In genomic region chrX:21940356-21940829, GRCh38 we compare ENCODE assay signal across 1 cellular context.
TF ChIP-seq lines count a peak whose summit lies in the region.

Gene SMS, plus strand, starts transcription at chrX:21940709. Its CDS starts 116 bp downstream, at chrX:21940825.

TF ChIP-seq in K562, 482 proteins besides CTCF, POLR2A, EP300 and RAD21 (continued from another document):
- TF ChIP-seq MNT (conservative IDR thresholded peaks at IDR 0.05) (peak; percentile 27 to 66; a peak in 2 of 4 replicates), CBX8 (IDR thresholded peaks at IDR 0.05; ENCODE audit: borderline replicate concordance, extremely low read depth, low read depth, low read length, poor library complexity, severe bottlenecking) (no peak), YY1 (IDR thresholded peaks at IDR 0.05; ENCODE audit: borderline replicate concordance in 1 of 3, control insufficient read depth in 1 of 3, extremely low read depth in 1 of 3, insufficient read depth in 3 of 3, insufficient read length in 1 of 3, insufficient replicate concordance in 2 of 3, low read depth in 1 of 3, low read length in 2 of 3) (peak in 2 of 3 experiments; percentile 81 to 87), L3MBTL2 (IDR thresholded peaks at IDR 0.05) (peak; percentile 82), ELK3 (CRISPR knock-in tag; IDR thresholded peaks at IDR 0.05) (no peak), MAZ (CRISPR knock-in tag; conservative IDR thresholded peaks at IDR 0.05 in 1 of 2, IDR thresholded peaks at IDR 0.05 in 1 of 2) (peak; percentile 61 to 62), DMBX1 (CRISPR knock-in tag; IDR thresholded peaks at IDR 0.05; ENCODE audit: borderline replicate concordance) (no peak), BCL6 (CRISPR knock-in tag; IDR thresholded peaks at IDR 0.05) (no peak), SIN3A (IDR thresholded peaks at IDR 0.05; ENCODE audit: borderline replicate concordance in 2 of 2, control insufficient read depth in 1 of 2, low read depth in 2 of 2, low read length in 2 of 2) (0 out of 4 replicates have a peak, but pooled peaks of 1 of the 2 experiments have one; percentile 13), SMAD4 (CRISPR knock-in tag; conservative IDR thresholded peaks at IDR 0.05) (no peak), POLR2H (tag; IDR thresholded peaks at IDR 0.05; ENCODE audit: low read depth) (peak; percentile 51; the same call in 1 of the 2 replicates), JUN (IDR thresholded peaks at IDR 0.05; ENCODE audit: borderline replicate concordance, low read depth, low read length) (0 out of 2 replicates have a peak, but pooled peaks have one; percentile 17), JUN (CRISPR knock-in tag; IDR thresholded peaks at IDR 0.05; ENCODE audit: borderline replicate concordance) (no peak), GABPA (tag; conservative IDR thresholded peaks at IDR 0.05; ENCODE audit: low read depth) (peak; percentile 46; the same call in 1 of the 2 replicates), ATF1 (CRISPR knock-in tag; IDR thresholded peaks at IDR 0.05) (no peak), ATF1 (tag; IDR thresholded peaks at IDR 0.05) (peak; percentile 64), ERF (CRISPR knock-in tag; IDR thresholded peaks at IDR 0.05) (no peak), TCFL5 (CRISPR knock-in tag; conservative IDR thresholded peaks at IDR 0.05) (no peak), SRSF1 (IDR thresholded peaks at IDR 0.05; ENCODE audit: low read depth, low read length) (no peak), BHLHE40 (IDR thresholded peaks at IDR 0.05; ENCODE audit: low read length) (0 out of 2 replicates have a peak, but pooled peaks have one; percentile 40), ATF4 (CRISPR knock-in tag; IDR thresholded peaks at IDR 0.05) (no peak), SUPT5H (IDR thresholded peaks at IDR 0.05) (peak; percentile 64), CTBP1 (IDR thresholded peaks at IDR 0.05; ENCODE audit: borderline replicate concordance) (peak; percentile 57; the same call in 1 of the 2 replicates), NR2C2 (CRISPR knock-in tag; IDR thresholded peaks at IDR 0.05) (no peak), NR2C2 (tag; IDR thresholded peaks at IDR 0.05) (peak; percentile 51), KDM5B (IDR thresholded peaks at IDR 0.05; ENCODE audit: insufficient replicate concordance, low read depth, low read length) (peak; percentile 47), ARID4B (CRISPR knock-in tag; IDR thresholded peaks at IDR 0.05) (no peak), KAT8 (IDR thresholded peaks at IDR 0.05; ENCODE audit: low read depth) (no peak), E2F4 (CRISPR knock-in tag; IDR thresholded peaks at IDR 0.05; ENCODE audit: low read depth) (no peak), MIER1 (IDR thresholded peaks at IDR 0.05; ENCODE audit: low read depth) (no peak), ELF1 (tag; IDR thresholded peaks at IDR 0.05) (peak; percentile 40; the same call in 1 of the 2 replicates), ZNF589 (CRISPR knock-in tag; IDR thresholded peaks at IDR 0.05; ENCODE audit: low read depth) (0 out of 2 replicates have a peak, but pooled peaks have one; percentile 36), FOXO4 (CRISPR knock-in tag; IDR thresholded peaks at IDR 0.05) (no peak), NFRKB (IDR thresholded peaks at IDR 0.05; ENCODE audit: low read depth) (0 out of 2 replicates have a peak, but pooled peaks have one; percentile 30), ZNF140 (CRISPR knock-in tag; IDR thresholded peaks at IDR 0.05) (no peak)
